Comparison of ENCODE assay signal across 18 cellular contexts in genomic region chr9:123044556-123044955, GRCh38. TPM values are rescaled to one million over a fixed set of nuclear protein-coding genes. Genes with fewer than 3 reads are reported as not detected.
A peak's percentile ranks its signal among the peaks of the same experiment; 100 is the strongest.
DNase-seq lines count a peak whose midpoint lies in the region; ATAC-seq and TF ChIP-seq lines count a peak whose summit lies in the region.
"Had no signal": no experiment of that assay in that cellular context is flagged by ENCODE, and none has a peak within 500 bp of the region (broad histone marks: within the 10 kb centered on the region; RNA-seq: fewer than 3 reads in every experiment).

No MANE protein-coding gene starts in this region.

- H3K9me3 ChIP-seq in endodermal cell (ENCODE audit: control insufficient read depth, low read length) = no peaks in the 10 kb centered on the region

- H3K27ac Mint-ChIP-seq in HFFc6 (no peak overlapping the region), mesothelial cell of epicardium (peak overlapping the region; percentile 27), endodermal cell (no peak overlapping the region)
- H3K27ac Mint-ChIP-seq: activated CD8-positive, alpha-beta T cell treated with anti-CD3 and anti-CD28 coated beads for 36 hours had no signal

- H3K9me3 Mint-ChIP-seq in HFFc6 = peaks cover 5% of the 10 kb centered on the region; the same call in 1 of the 2 replicates
- peaks cover 16% of the 10 kb centered on the region for H3K9me3 Mint-ChIP-seq in mesothelial cell of epicardium
- H3K9me3 Mint-ChIP-seq in endodermal cell = no peaks in the 10 kb centered on the region

- no peaks in the 10 kb centered on the region for H3K27me3 ChIP-seq in endodermal cell (ENCODE audit: control insufficient read depth, insufficient read depth, low read length, poor library complexity, severe bottlenecking)
- H3K27me3 ChIP-seq: spleen had no signal

- H3K9ac ChIP-seq in endodermal cell (ENCODE audit: extremely low read depth, low read length, poor library complexity, severe bottlenecking) = no peak overlapping the region

- no peaks in the 10 kb centered on the region for H3K27me3 Mint-ChIP-seq in HFFc6 (ENCODE audit: insufficient read depth)
- H3K27me3 Mint-ChIP-seq in mesothelial cell of epicardium (ENCODE audit: low read depth) = no peaks in the 10 kb centered on the region
- no peaks in the 10 kb centered on the region for H3K27me3 Mint-ChIP-seq in endodermal cell (ENCODE audit: insufficient read depth)
- H3K27me3 Mint-ChIP-seq: activated CD8-positive, alpha-beta T cell treated with anti-CD3 and anti-CD28 coated beads for 36 hours; brain had no signal

- H3K36me3 Mint-ChIP-seq in HFFc6 (ENCODE audit: low read depth) (peaks cover 17% of the 10 kb centered on the region), mesothelial cell of epicardium (peaks cover 25% of the 10 kb centered on the region), endodermal cell (ENCODE audit: low read depth) (peaks cover 21% of the 10 kb centered on the region)

- no peaks in the 10 kb centered on the region for H3K4me1 ChIP-seq in endodermal cell (ENCODE audit: control insufficient read depth, insufficient read depth, low read length)

- no peak overlapping the region for H3K4me3 ChIP-seq in coronary artery
- no peak overlapping the region for H3K4me3 ChIP-seq in endodermal cell (ENCODE audit: low read length)
- H3K4me3 ChIP-seq: spleen had no signal

- H3K4me1 Mint-ChIP-seq in HFFc6 (ENCODE audit: low read depth) (peaks cover 21% of the 10 kb centered on the region), mesothelial cell of epicardium (peaks cover 8% of the 10 kb centered on the region), endodermal cell (no peaks in the 10 kb centered on the region)

- DNase-seq in AG08396 (ENCODE audit: low spot score) = peak; percentile 29
- DNase-seq in HFFc6 = peak; percentile 16
- DNase-seq in coronary artery (ENCODE audit: low spot score) = no peak
- no peak for DNase-seq in mesothelial cell of epicardium (ENCODE audit: low spot score in 2 of 2, unreplicated experiment in 2 of 2)
- DNase-seq in LoVo (ENCODE audit: low spot score) = no peak
- DNase-seq in endodermal cell = no peak
- DNase-seq: activated CD8-positive, alpha-beta T cell treated with anti-CD3 and anti-CD28 coated beads for 36 hours; activated effector memory CD4-positive, alpha-beta T cell treated with Interleukin-2 at 50 U/mL for 16 hours; DMS53; mesendoderm; NCI-H1694 treated with DMSO at 0.1 percent for 48 hours; NCI-H526 treated with DMSO at 0.1 percent for 48 hours; SIG-M5; spleen had no signal

- no peak overlapping the region for H3K4me3 Mint-ChIP-seq in HFFc6
- no peak overlapping the region for H3K4me3 Mint-ChIP-seq in mesothelial cell of epicardium
- H3K4me3 Mint-ChIP-seq in endodermal cell = no peak overlapping the region
- H3K4me3 Mint-ChIP-seq: activated CD8-positive, alpha-beta T cell treated with anti-CD3 and anti-CD28 coated beads for 36 hours; brain had no signal

- H3K36me3 ChIP-seq in endodermal cell (ENCODE audit: control insufficient read depth, insufficient read depth, low read length) = peaks cover 30% of the 10 kb centered on the region

- H3K27ac ChIP-seq in coronary artery (peak overlapping the region; percentile 85 to 86), endodermal cell (ENCODE audit: low read depth, low read length) (no peak overlapping the region)
- H3K27ac ChIP-seq: spleen had no signal

- no peak for TF ChIP-seq CTCF in HFFc6 (IDR thresholded peaks at IDR 0.05)
- no peak for TF ChIP-seq CTCF in coronary artery (IDR thresholded peaks at IDR 0.05)
- TF ChIP-seq CTCF in mesothelial cell of epicardium (IDR thresholded peaks at IDR 0.05; ENCODE audit: unreplicated experiment) = no peak
- no peak for TF ChIP-seq CTCF in endodermal cell (conservative IDR thresholded peaks at IDR 0.05)

- 90% methylated on average over 2 to 4 of the region's 4 CpGs for WGBS in endodermal cell (ENCODE audit: insufficient coverage in 1 of 2, insufficient read length in 1 of 2), 2 experiments

- ATAC-seq in GM19467 (IDR thresholded peaks at IDR 0.05; ENCODE audit: unreplicated experiment) (no peak), HG03175 (IDR thresholded peaks at IDR 0.05; ENCODE audit: unreplicated experiment) (no peak)
- ATAC-seq: activated CD8-positive, alpha-beta T cell treated with anti-CD3 and anti-CD28 coated beads for 36 hours had no signal

RNA-seq across cellular contexts. Expression of gene GPR21, which starts 11.1 kb away (rescaled TPM):
- total RNA-seq in HFFc6 (2021; fragmentation: NEBNext Ultra II Directional; extraction: Animal tissue kit (Norgen Biotek cat#: 25700)) = under 1 TPM in 1 of 6 experiments, not detected in 5; 0.26 TPM
- 2.9 to 3.8 TPM (median 3.7 TPM) in 3 replicates for total RNA-seq in mesothelial cell of epicardium
- total RNA-seq in endodermal cell = 1 to 10 TPM; 1.5 to 1.8 TPM
- not detected for polyA plus RNA-seq in endodermal cell (2013, experiment 1 of 2)
- not detected for polyA plus RNA-seq in endodermal cell (2013, experiment 2 of 2)
- total RNA-seq: A673 had no signal

Comparison
In these comparisons a context has a peak if more than half of its experiments do, and no peak if none do; other contexts are left out.
1. DNase-seq: peak in AG08396 (single experiment) and HFFc6 (single experiment); none in coronary artery (single experiment), mesothelial cell of epicardium (0 of 2), LoVo (single experiment) and endodermal cell (single experiment).